In the genomic region with DNA sequence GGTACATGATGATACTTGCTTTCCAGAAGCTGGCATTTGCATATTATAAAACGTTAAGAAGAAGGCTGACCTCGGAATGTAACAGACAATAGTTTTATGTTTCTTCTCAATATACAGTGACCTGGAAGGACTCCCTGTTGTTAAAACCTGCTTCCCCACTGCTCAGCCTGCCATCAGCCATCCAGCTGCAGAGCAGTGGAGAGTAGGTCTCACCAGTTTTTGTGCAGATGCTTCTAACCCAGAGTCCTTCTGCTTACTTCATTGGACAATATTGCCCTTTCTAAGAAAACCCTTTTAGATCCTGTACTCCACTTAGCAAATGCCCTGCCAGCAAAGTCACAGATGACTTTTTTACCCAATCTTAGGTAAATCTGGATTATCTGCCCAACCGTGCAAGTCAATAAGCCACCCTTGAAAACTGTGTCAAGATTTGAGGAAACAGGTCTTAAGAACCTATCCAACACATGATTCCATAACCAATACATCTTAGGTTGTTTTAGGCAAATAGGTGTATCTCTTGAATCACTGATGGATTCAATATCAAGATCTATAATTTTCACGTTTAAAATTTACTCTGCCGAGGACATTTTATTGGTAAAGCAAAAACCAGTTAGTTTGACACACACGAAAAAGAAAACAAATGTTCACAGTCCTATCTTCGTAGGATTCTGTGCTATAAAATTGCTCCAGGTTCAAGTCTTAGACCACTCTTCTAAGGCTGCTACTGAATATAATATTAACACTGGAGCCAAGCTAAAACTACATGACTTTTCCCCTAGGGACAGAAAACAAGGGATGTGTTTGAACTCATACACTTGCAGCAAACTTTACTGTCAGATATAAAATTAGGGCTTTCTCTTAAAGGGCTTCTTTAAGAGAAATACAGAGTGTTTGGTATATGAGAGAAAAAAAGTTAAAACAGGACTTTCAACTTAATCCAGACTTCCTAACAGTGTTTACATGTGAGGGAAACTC, we compare ENCODE assay signal across 12 cellular contexts. TPM values are rescaled to one million over a fixed set of nuclear protein-coding genes. Genes with fewer than 3 reads are reported as not detected.
A peak's percentile ranks its signal among the peaks of the same experiment; 100 is the strongest.
DNase-seq lines count a peak whose midpoint lies in the region.
"Had no signal": no experiment of that assay in that cellular context is flagged by ENCODE, and none has a peak within 500 bp of the region (broad histone marks: within the 10 kb centered on the region; RNA-seq: fewer than 3 reads in every experiment).

No MANE protein-coding gene starts in this region.

- DNase-seq in ACHN, result peak; percentile 45
- peak; percentile 64 for DNase-seq in HS-5 (ENCODE audit: low read depth)
- DNase-seq in activated T-helper 2 cell treated with anti-CD3 and anti-CD28 coated beads, Interferon-gamma antibody, Interleukin-2, Interleukin-4, amounts not matched to agents 10 μg/mL and 5 μg/mL and 100 μg/mL, durations not matched to agents 14 hours and 24 hours and 36 hours (ENCODE audit: low spot score), result no peak
- DNase-seq in islet precursor cell, result peak; percentile 66
- DNase-seq in putamen (ENCODE audit: low spot score), result no peak
- DNase-seq in midbrain (lab: John Stamatoyannopoulos, UW), result no peak
- no peak for DNase-seq in NOMO-1 (lab: John Stamatoyannopoulos, UW; ENCODE audit: unreplicated experiment in 2 of 2)
- no peak for DNase-seq in LoVo (ENCODE audit: low spot score)
- DNase-seq: activated CD8-positive, alpha-beta memory T cell treated with anti-CD3 and anti-CD28 coated beads for 24 hours; Caco-2; NCI-H1436; pancreas had no signal

- in situ Hi-C loops in ACHN (cut with HindIII; ENCODE audit: low pct_ligation_motif_present, low pct_unique_long_range_greater_than_20kb, low sequenced_read_pairs), result loop anchor here (25.0 kb wide), 1 partner anchor 489 kb away; no protein-coding TSS in a partner anchor

- H3K27me3 Mint-ChIP-seq in activated T-helper 2 cell treated with anti-CD3 and anti-CD28 coated beads, Interferon-gamma antibody, Interleukin-2, Interleukin-4, amounts not matched to agents 10 μg/mL and 5 μg/mL and 100 μg/mL, durations not matched to agents 14 hours and 24 hours and 36 hours (ENCODE audit: low read depth), result no peaks in the 10 kb centered on the region

- H3K27ac Mint-ChIP-seq in activated T-helper 2 cell treated with anti-CD3 and anti-CD28 coated beads, Interferon-gamma antibody, Interleukin-2, Interleukin-4, amounts not matched to agents 10 μg/mL and 5 μg/mL and 100 μg/mL, durations not matched to agents 14 hours and 24 hours and 36 hours, result peak overlapping the region; percentile 24

- H3K4me3 Mint-ChIP-seq in activated T-helper 2 cell treated with anti-CD3 and anti-CD28 coated beads, Interferon-gamma antibody, Interleukin-2, Interleukin-4, amounts not matched to agents 10 μg/mL and 5 μg/mL and 100 μg/mL, durations not matched to agents 14 hours and 24 hours and 36 hours (ENCODE audit: low read depth), result no peak overlapping the region

- peaks cover 65% of the 10 kb centered on the region for H3K36me3 Mint-ChIP-seq in activated T-helper 2 cell treated with anti-CD3 and anti-CD28 coated beads, Interferon-gamma antibody, Interleukin-2, Interleukin-4, amounts not matched to agents 10 μg/mL and 5 μg/mL and 100 μg/mL, durations not matched to agents 14 hours and 24 hours and 36 hours (ENCODE audit: low read depth)

- intact Hi-C loops in activated T-helper 2 cell treated with anti-CD3 and anti-CD28 coated beads, Interferon-gamma antibody, Interleukin-2, Interleukin-4, amounts not matched to agents 10 μg/mL and 5 μg/mL and 100 μg/mL, durations not matched to agents 14 hours and 24 hours and 36 hours (cut with micrococcal nuclease), result no loop called here

- H3K4me1 Mint-ChIP-seq in activated T-helper 2 cell treated with anti-CD3 and anti-CD28 coated beads, Interferon-gamma antibody, Interleukin-2, Interleukin-4, amounts not matched to agents 10 μg/mL and 5 μg/mL and 100 μg/mL, durations not matched to agents 14 hours and 24 hours and 36 hours (ENCODE audit: low read depth), result peaks cover 55% of the 10 kb centered on the region

- H3K9me3 Mint-ChIP-seq in activated T-helper 2 cell treated with anti-CD3 and anti-CD28 coated beads, Interferon-gamma antibody, Interleukin-2, Interleukin-4, amounts not matched to agents 10 μg/mL and 5 μg/mL and 100 μg/mL, durations not matched to agents 14 hours and 24 hours and 36 hours, result no peaks in the 10 kb centered on the region

RNA-seq across cellular contexts. Expression of a gene that starts 5.7 kb away (rescaled TPM):
- 43.2 and 44.2 TPM in 2 replicates for total RNA-seq in activated T-helper 2 cell treated with anti-CD3 and anti-CD28 coated beads, Interferon-gamma antibody, Interleukin-2, Interleukin-4, amounts not matched to agents 10 μg/mL and 5 μg/mL and 100 μg/mL, durations not matched to agents 14 hours and 24 hours and 36 hours

RNA-seq across cellular contexts. Expression of a gene that starts 58.6 kb away (rescaled TPM):
- 701 and 744 TPM in 2 replicates for total RNA-seq in activated T-helper 2 cell treated with anti-CD3 and anti-CD28 coated beads, Interferon-gamma antibody, Interleukin-2, Interleukin-4, amounts not matched to agents 10 μg/mL and 5 μg/mL and 100 μg/mL, durations not matched to agents 14 hours and 24 hours and 36 hours

Comparison
In these comparisons a context has a peak if more than half of its experiments do, and no peak if none do; other contexts are left out.
1. DNase-seq: peak in ACHN (single experiment), HS-5 (single experiment) and islet precursor cell (single experiment); none in activated T-helper 2 cell treated with anti-CD3 and anti-CD28 coated beads, Interferon-gamma antibody, Interleukin-2, Interleukin-4, amounts not matched to agents 10 μg/mL and 5 μg/mL and 100 μg/mL, durations not matched to agents 14 hours and 24 hours and 36 hours (single experiment), putamen (single experiment), midbrain (single experiment), NOMO-1 (0 of 2) and LoVo (single experiment).